In the genomic region with DNA sequence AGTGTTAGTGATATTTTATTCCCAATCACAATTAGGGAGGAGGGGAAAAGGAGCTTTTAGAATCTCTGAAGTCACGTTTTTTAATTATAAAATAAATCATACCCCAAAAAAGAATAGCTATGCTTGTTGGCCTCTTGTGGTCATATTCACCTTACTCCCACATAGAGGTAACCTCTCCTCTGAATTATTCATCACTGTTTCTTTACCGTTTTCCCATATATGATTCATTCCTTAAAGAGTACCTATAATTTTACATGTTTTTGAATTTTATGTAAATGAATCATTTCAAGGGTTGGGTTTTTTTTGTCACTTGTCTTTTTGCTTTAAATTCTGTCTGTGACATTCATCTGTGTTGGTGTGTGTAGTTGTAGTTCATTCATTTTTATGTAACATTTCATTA, we compare ENCODE assay signal across 24 cellular contexts.
"Had no signal": no experiment of that assay in that cellular context is flagged by ENCODE, and none has a peak within 500 bp of the region (broad histone marks: within the 10 kb centered on the region; RNA-seq: fewer than 3 reads in every experiment).

No MANE protein-coding gene starts in this region.

- H3K4me2 ChIP-seq: hepatocyte, neural progenitor cell had no signal

- H3K36me3 Mint-ChIP-seq: memory B cell; natural killer cell treated with Interleukin-12 subunit alpha and Interleukin-12 subunit beta and Interleukin-15 and Interleukin-18, amount 100 ng/mL, for 72 hours had no signal

- H3K27me3 Mint-ChIP-seq: memory B cell had no signal

- H3K9ac ChIP-seq: neural progenitor cell had no signal

- H2AFZ ChIP-seq: hepatocyte, neural progenitor cell had no signal

- H3K4me3 Mint-ChIP-seq: endodermal cell; memory B cell; natural killer cell treated with Interleukin-12 subunit alpha and Interleukin-12 subunit beta and Interleukin-15 and Interleukin-18, amount 100 ng/mL, for 72 hours; neural progenitor cell had no signal

- H3K4me3 ChIP-seq: hepatocyte, left ventricle myocardium inferior, lower lobe of right lung, neural progenitor cell, ovary, right atrium auricular region, sigmoid colon, skin epidermis, tibial artery, upper lobe of left lung, uterus had no signal

- H3K36me3 ChIP-seq: left ventricle myocardium inferior, lower lobe of right lung, neural progenitor cell, ovary, right atrium auricular region, sigmoid colon, tibial artery, upper lobe of left lung, uterus had no signal

- ATAC-seq: left cardiac atrium; lower lobe of right lung; natural killer cell treated with Interleukin-12 subunit alpha and Interleukin-12 subunit beta and Interleukin-15 and Interleukin-18, amount 100 ng/mL, for 72 hours had no signal

- H3K27me3 ChIP-seq: hepatocyte, ovary, right atrium auricular region, tibial artery, upper lobe of left lung had no signal

- H3K9me3 Mint-ChIP-seq: endodermal cell; memory B cell; natural killer cell treated with Interleukin-12 subunit alpha and Interleukin-12 subunit beta and Interleukin-15 and Interleukin-18, amount 100 ng/mL, for 72 hours had no signal

- H3K9me3 ChIP-seq: left ventricle myocardium inferior, lower lobe of right lung, ovary, right atrium auricular region, sigmoid colon, tibial artery, upper lobe of left lung, uterus had no signal

- H3K4me1 ChIP-seq: neural progenitor cell, uterus had no signal

- FAIRE-seq: endothelial cell of umbilical vein, kidney had no signal

- DNase-seq: effector CD4-positive, alpha-beta T cell; endodermal cell; foreskin melanocyte; head of caudate nucleus; kidney; left cardiac atrium; left ventricle myocardium inferior; lower lobe of right lung; midbrain; nucleus accumbens; ovary; sigmoid colon; stimulated activated CD4-positive, alpha-beta T cell treated with anti-CD3 and anti-CD28 coated beads, Interleukin-12 subunit alpha, Interleukin-12 subunit beta, amount 100 ng/mL, for 4 hours; stimulated activated naive CD4-positive, alpha-beta T cell; tibial artery; upper lobe of left lung; uterus had no signal

- H3K4me1 Mint-ChIP-seq: endodermal cell had no signal

- H3K79me2 ChIP-seq: hepatocyte had no signal

- H3K27ac Mint-ChIP-seq: endodermal cell; memory B cell; natural killer cell treated with Interleukin-12 subunit alpha and Interleukin-12 subunit beta and Interleukin-15 and Interleukin-18, amount 100 ng/mL, for 72 hours; neural progenitor cell had no signal

- H3K27ac ChIP-seq: hepatocyte, left ventricle myocardium inferior, lower lobe of right lung, neural progenitor cell, ovary, right atrium auricular region, sigmoid colon, skin epidermis, tibial artery, upper lobe of left lung, uterus had no signal
